Comparison of ENCODE assay signal across 12 cellular contexts in the genomic region with DNA sequence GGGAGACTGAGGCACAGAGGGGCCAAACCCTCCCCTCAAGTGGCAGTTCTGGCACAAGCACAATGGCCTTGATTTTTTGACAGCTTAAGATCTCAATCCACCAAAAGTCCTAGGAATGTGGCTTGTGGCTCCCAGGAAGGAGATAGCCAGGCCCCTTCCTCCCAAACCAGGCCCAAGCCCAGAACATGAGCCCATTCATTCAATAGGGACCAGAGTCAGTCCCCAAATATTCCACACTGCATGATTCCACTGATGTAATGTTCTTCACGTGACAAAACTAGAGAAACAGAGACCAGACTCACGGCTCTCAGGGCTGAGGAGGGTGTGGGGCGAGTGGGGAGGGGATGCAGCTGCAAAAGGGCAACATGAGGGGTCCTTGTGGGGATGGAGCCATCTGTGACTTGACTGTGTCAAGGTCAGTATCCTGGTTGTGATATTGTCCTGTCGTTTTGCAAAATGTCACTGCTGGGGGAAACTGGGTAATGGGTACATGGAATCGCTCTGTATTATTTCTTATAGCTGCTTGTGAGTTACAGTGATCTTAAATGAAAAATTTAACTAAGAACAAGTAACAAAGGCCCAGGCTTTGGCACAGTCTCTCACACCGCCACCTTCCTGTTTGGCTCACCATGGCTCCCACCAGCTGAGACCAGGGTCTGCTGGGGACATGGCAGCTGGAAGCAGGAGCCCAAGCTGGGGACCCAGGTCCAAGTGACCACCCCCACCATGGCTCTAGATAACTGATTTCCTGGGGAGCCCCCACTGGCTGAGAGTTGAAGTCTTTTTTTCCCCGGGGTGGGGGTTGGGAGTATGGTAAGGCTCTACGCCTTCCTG. TPM values are rescaled to one million over a fixed set of nuclear protein-coding genes. Genes with fewer than 3 reads are reported as not detected.
A peak's percentile ranks its signal among the peaks of the same experiment; 100 is the strongest.
DNase-seq lines count a peak whose midpoint lies in the region; ATAC-seq and TF ChIP-seq lines count a peak whose summit lies in the region.
"Had no signal": no experiment of that assay in that cellular context is flagged by ENCODE, and none has a peak within 500 bp of the region (broad histone marks: within the 10 kb centered on the region; RNA-seq: fewer than 3 reads in every experiment).

No MANE protein-coding gene starts in this region.

- peak overlapping the region; percentile 96 to 97 for H3K27ac ChIP-seq in coronary artery
- peak overlapping the region; percentile 97 for H3K27ac ChIP-seq in subcutaneous abdominal adipose tissue (ENCODE audit: low read depth, low read length)

- no peaks in the 10 kb centered on the region for H3K27me3 ChIP-seq in Loucy (ENCODE audit: insufficient read depth, low read length, poor library complexity, severe bottlenecking)
- H3K27me3 ChIP-seq in subcutaneous abdominal adipose tissue (ENCODE audit: control insufficient read depth in 5 of 5, insufficient read depth in 4 of 5, low read length in 5 of 5) = no peaks in the 10 kb centered on the region

- DNase-seq in coronary artery (ENCODE audit: low spot score) (no peak), mucosa of descending colon (peak in 2 of 3 donors; percentile 19 to 21), NCI-H1436 (lab: John Stamatoyannopoulos, UW) (no peak), SIG-M5 treated with dmso at 0.1 percent for 504 hours (lab: John Stamatoyannopoulos, UW; ENCODE audit: unreplicated experiment) (no peak)
- no peak for DNase-seq in stimulated activated CD4-positive, alpha-beta T cell treated with anti-CD3 and anti-CD28 coated beads, Interleukin-4, amount 100 ng/mL, for 4 hours
- DNase-seq: activated CD4-positive, CD25-positive, alpha-beta regulatory T cell treated with anti-CD3 and anti-CD28 coated beads, Interleukin-2, amount 50 U/mL, for 72 hours; activated naive CD4-positive, alpha-beta T cell; DND-41 had no signal

- no peak for ATAC-seq in mucosa of descending colon
- no peak for ATAC-seq in HG03097 (IDR thresholded peaks at IDR 0.05; ENCODE audit: low FRiP score, unreplicated experiment)
- ATAC-seq: Panc1 had no signal

- peaks cover 19% of the 10 kb centered on the region; the same call in 1 of the 2 replicates for H3K79me2 ChIP-seq in Loucy (ENCODE audit: insufficient read depth, low read length)

- H3K4me2 ChIP-seq in Loucy (ENCODE audit: low read depth, low read length, poor library complexity, severe bottlenecking) = peak overlapping the region; percentile 26

- intact Hi-C loops in mucosa of descending colon (cut with DNase I, micrococcal nuclease) = loop anchor here in 1 of 2 donors (10.0 kb wide), 1 partner anchor 116 kb away; no protein-coding TSS in a partner anchor

- H4K20me1 ChIP-seq in Loucy (ENCODE audit: insufficient read depth, low read length, poor library complexity, severe bottlenecking) = peaks cover 7% of the 10 kb centered on the region

- no peak overlapping the region for H3K9ac ChIP-seq in Loucy (ENCODE audit: low read depth, low read length, poor library complexity, severe bottlenecking)
- peak overlapping the region in 4 of 5 donors; percentile 51 to 73 (median 62) for H3K9ac ChIP-seq in subcutaneous abdominal adipose tissue (ENCODE audit: low read length in 5 of 5)

- H2AFZ ChIP-seq in Loucy (ENCODE audit: low read length) = no peak overlapping the region

- no peaks in the 10 kb centered on the region for H3F3A ChIP-seq in Loucy (ENCODE audit: low read depth)

- H3K4me3 ChIP-seq in Loucy (ENCODE audit: low read length, poor library complexity, severe bottlenecking) = no peak overlapping the region
- H3K4me3 ChIP-seq in coronary artery = no peak overlapping the region
- H3K4me3 ChIP-seq in mucosa of descending colon = no peak overlapping the region
- peak overlapping the region in 1 of 5 donors; percentile 16 for H3K4me3 ChIP-seq in subcutaneous abdominal adipose tissue (ENCODE audit: low read depth in 1 of 5, low read length in 5 of 5)

- H3K4me1 ChIP-seq in Loucy (ENCODE audit: insufficient read depth, low read length, poor library complexity, severe bottlenecking) (peaks cover 23% of the 10 kb centered on the region), mucosa of descending colon (ENCODE audit: low read depth) (peaks cover 23% of the 10 kb centered on the region), subcutaneous abdominal adipose tissue (ENCODE audit: control insufficient read depth in 5 of 5, insufficient read depth in 5 of 5, low read length in 5 of 5) (peaks cover 29 to 77% (median 73%) of the 10 kb centered on the region in 5 donors)

- H3K36me3 ChIP-seq in Loucy (ENCODE audit: insufficient read depth, low read length) (peaks cover 46% of the 10 kb centered on the region; the same call in 1 of the 2 replicates), mucosa of descending colon (ENCODE audit: low read depth) (no peaks in the 10 kb centered on the region), subcutaneous abdominal adipose tissue (ENCODE audit: control insufficient read depth in 5 of 5, insufficient read depth in 5 of 5, low read length in 5 of 5) (peaks cover 0 to 30% (median 22%) of the 10 kb centered on the region in 5 donors)

- H3K9me3 ChIP-seq in Loucy (ENCODE audit: insufficient read depth, low read depth, low read length) = no peaks in the 10 kb centered on the region
- H3K9me3 ChIP-seq in mucosa of descending colon = no peaks in the 10 kb centered on the region
- H3K9me3 ChIP-seq in subcutaneous abdominal adipose tissue (ENCODE audit: control insufficient read depth in 5 of 5, low read length in 5 of 5) = no peaks in the 10 kb centered on the region

- H3K9me2 ChIP-seq in Loucy (replicated peaks; ENCODE audit: low read depth, low read length) = no peaks in the 10 kb centered on the region

- no peak for TF ChIP-seq CTCF in Loucy (conservative IDR thresholded peaks at IDR 0.05; ENCODE audit: low read length)
- TF ChIP-seq CTCF in coronary artery (IDR thresholded peaks at IDR 0.05) = no peak
- no peak for TF ChIP-seq CTCF in mucosa of descending colon (IDR thresholded peaks at IDR 0.05)

RNA-seq across cellular contexts. Expression of gene ABTB1, which starts 25.7 kb away (rescaled TPM):
- total RNA-seq in mucosa of descending colon = 10 to 100 TPM; 19.9 to 48.7 (median 33.7) TPM

Comparison
In these comparisons a context has a peak if more than half of its experiments do, and no peak if none do; other contexts are left out.
1. DNase-seq: peak in mucosa of descending colon (2 of 3); none in coronary artery (single experiment), stimulated activated CD4-positive, alpha-beta T cell treated with anti-CD3 and anti-CD28 coated beads, Interleukin-4, amount 100 ng/mL, for 4 hours (0 of 2), NCI-H1436 (single experiment) and SIG-M5 treated with dmso at 0.1 percent for 504 hours (single experiment).